ENCODE assay signal across 11 cellular contexts in the genomic region with DNA sequence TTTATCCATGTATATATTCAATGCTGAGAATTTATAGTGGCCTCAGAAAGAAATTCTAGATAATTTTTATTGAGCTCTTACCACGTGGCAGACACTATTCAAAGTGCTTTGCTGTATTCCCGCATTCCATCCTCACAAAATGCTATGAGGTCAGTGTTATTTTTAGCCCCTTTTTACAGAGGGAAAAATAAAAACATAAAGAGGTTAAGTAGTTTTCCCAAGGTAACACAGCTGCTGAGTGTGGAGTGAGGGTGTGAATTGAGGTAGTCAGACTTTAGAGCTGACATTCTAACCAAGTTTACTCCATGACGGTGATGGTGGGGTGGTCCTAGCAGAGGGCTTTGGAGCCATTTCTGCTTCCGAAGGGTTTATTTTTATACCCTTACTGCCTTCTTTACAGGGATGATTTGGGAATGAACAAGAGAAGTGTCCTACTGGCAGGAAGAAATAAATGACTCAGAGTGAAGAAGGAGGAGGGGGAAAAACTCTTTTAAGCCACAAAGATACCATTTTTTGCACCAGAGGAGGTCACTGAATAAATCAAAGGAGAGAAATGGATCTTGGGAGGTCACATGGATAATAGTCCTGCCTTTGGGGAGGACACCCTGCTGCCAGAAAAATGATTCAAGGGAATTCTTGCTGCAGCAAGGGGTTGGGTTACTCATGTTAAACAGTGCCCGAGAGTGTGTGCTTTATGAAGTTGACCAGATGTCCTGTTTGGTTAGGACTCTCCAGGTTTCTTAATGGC.
DNase-seq lines count a peak whose midpoint lies in the region; ATAC-seq, FAIRE-seq and TF ChIP-seq lines count a peak whose summit lies in the region.
"Had no signal": no experiment of that assay in that cellular context is flagged by ENCODE, and none has a peak within 500 bp of the region (broad histone marks: within the 10 kb centered on the region; RNA-seq: fewer than 3 reads in every experiment).

No MANE protein-coding gene starts in this region.

- DNase-seq in AG20443 (ENCODE audit: low spot score), result peak; percentile 73
- DNase-seq in HTR-8/SVneo (ENCODE audit: insufficient read length, low spot score), result peak; percentile 7
- DNase-seq in choroid plexus epithelial cell (ENCODE audit: low read depth), result peak; percentile 66
- DNase-seq in CD4-positive, alpha-beta memory T cell, result no peak
- DNase-seq in natural killer cell treated with Interleukin-12 subunit alpha and Interleukin-12 subunit beta and Interleukin-15 and Interleukin-18, amount 100 ng/mL, for 72 hours (ENCODE audit: low spot score), result no peak
- DNase-seq in stomach, result no peak
- DNase-seq: activated gamma-delta T cell, SIG-M5 had no signal

- peaks cover 0 to 3% (median 0%) of the 10 kb centered on the region in 8 donors for H3K9me3 Mint-ChIP-seq in CD4-positive, alpha-beta memory T cell
- H3K9me3 Mint-ChIP-seq in natural killer cell treated with Interleukin-12 subunit alpha and Interleukin-12 subunit beta and Interleukin-15 and Interleukin-18, amount 100 ng/mL, for 72 hours, result no peaks in the 10 kb centered on the region

- WGBS in stomach, 5 donors, result 56 to 74% (median 63%) methylated on average over 5 of the region's 5 CpGs

- ATAC-seq in HG03097 (IDR thresholded peaks at IDR 0.05; ENCODE audit: low FRiP score, unreplicated experiment), result no peak
- ATAC-seq in natural killer cell treated with Interleukin-12 subunit alpha and Interleukin-12 subunit beta and Interleukin-15 and Interleukin-18, amount 100 ng/mL, for 72 hours, result no peak

- no peak for TF ChIP-seq CTCF in choroid plexus epithelial cell (conservative IDR thresholded peaks at IDR 0.05; ENCODE audit: low read depth, low read length)
- no peak for TF ChIP-seq CTCF in stomach (IDR thresholded peaks at IDR 0.05)

- H3K36me3 ChIP-seq in neuron (ENCODE audit: insufficient read depth, low read length), result no peaks in the 10 kb centered on the region
- H3K36me3 ChIP-seq in CD4-positive, alpha-beta memory T cell (ENCODE audit: insufficient read depth, low read length), result no peaks in the 10 kb centered on the region
- no peaks in the 10 kb centered on the region for H3K36me3 ChIP-seq in stomach

- H3K4me3 Mint-ChIP-seq in CD4-positive, alpha-beta memory T cell, result no peak overlapping the region
- H3K4me3 Mint-ChIP-seq in natural killer cell treated with Interleukin-12 subunit alpha and Interleukin-12 subunit beta and Interleukin-15 and Interleukin-18, amount 100 ng/mL, for 72 hours, result no peak overlapping the region

- no peak overlapping the region for H3K27ac ChIP-seq in CD4-positive, alpha-beta memory T cell (ENCODE audit: low read depth, low read length)
- peak overlapping the region in 2 of 5 donors; percentile 27 to 54 for H3K27ac ChIP-seq in stomach

- no peaks in the 10 kb centered on the region for H3K9me3 ChIP-seq in neuron (ENCODE audit: low read length)
- no peaks in the 10 kb centered on the region for H3K9me3 ChIP-seq in CD4-positive, alpha-beta memory T cell (ENCODE audit: control insufficient read depth in 1 of 2, low read length in 2 of 2)
- H3K9me3 ChIP-seq in stomach, result no peaks in the 10 kb centered on the region

- peaks cover 3 to 8% of the 10 kb centered on the region in 2 donors for H3K27me3 Mint-ChIP-seq in CD4-positive, alpha-beta memory T cell
- H3K27me3 Mint-ChIP-seq in natural killer cell treated with Interleukin-12 subunit alpha and Interleukin-12 subunit beta and Interleukin-15 and Interleukin-18, amount 100 ng/mL, for 72 hours, result peaks cover 28 to 50% of the 10 kb centered on the region in 2 donors

- POLR2A ChIA-PET in CD4-positive, alpha-beta memory T cell (lab: Charles Lee; ENCODE audit: partially characterized antibody), result no interaction called here

- peak overlapping the region; percentile 48 for H2AFZ ChIP-seq in neuron (ENCODE audit: low read depth, low read length)

- intact Hi-C loops in CD4-positive, alpha-beta memory T cell (cut with micrococcal nuclease), result no loop called here
- intact Hi-C loops in stomach (cut with DNase I; ENCODE audit: low total_unique reads), result no loop called here

- no peaks in the 10 kb centered on the region for H3K36me3 Mint-ChIP-seq in CD4-positive, alpha-beta memory T cell
- no peaks in the 10 kb centered on the region for H3K36me3 Mint-ChIP-seq in natural killer cell treated with Interleukin-12 subunit alpha and Interleukin-12 subunit beta and Interleukin-15 and Interleukin-18, amount 100 ng/mL, for 72 hours

- no peak overlapping the region for H3K4me3 ChIP-seq in choroid plexus epithelial cell (ENCODE audit: low read depth, low read length)
- no peak overlapping the region for H3K4me3 ChIP-seq in neuron (ENCODE audit: low read length)
- H3K4me3 ChIP-seq in CD4-positive, alpha-beta memory T cell (ENCODE audit: low read length in 2 of 2), result no peak overlapping the region
- no peak overlapping the region for H3K4me3 ChIP-seq in stomach

- H3K27ac Mint-ChIP-seq in CD4-positive, alpha-beta memory T cell, result no peak overlapping the region
- H3K27ac Mint-ChIP-seq in natural killer cell treated with Interleukin-12 subunit alpha and Interleukin-12 subunit beta and Interleukin-15 and Interleukin-18, amount 100 ng/mL, for 72 hours, result no peak overlapping the region

- no peaks in the 10 kb centered on the region for H3K4me1 Mint-ChIP-seq in CD4-positive, alpha-beta memory T cell
- H3K4me1 Mint-ChIP-seq in natural killer cell treated with Interleukin-12 subunit alpha and Interleukin-12 subunit beta and Interleukin-15 and Interleukin-18, amount 100 ng/mL, for 72 hours (ENCODE audit: low read depth in 2 of 2), result no peaks in the 10 kb centered on the region

- CTCF ChIA-PET in CD4-positive, alpha-beta memory T cell (lab: Charles Lee; ENCODE audit: partially characterized antibody), result no interaction called here

- no peak for TF ChIP-seq EP300 in stomach (IDR thresholded peaks at IDR 0.05)

- H3K4me1 ChIP-seq in neuron (ENCODE audit: insufficient read depth, low read length), result peaks cover 22% of the 10 kb centered on the region
- no peaks in the 10 kb centered on the region for H3K4me1 ChIP-seq in CD4-positive, alpha-beta memory T cell (ENCODE audit: insufficient read depth, low read length)
- peaks cover 0 to 45% (median 14%) of the 10 kb centered on the region in 4 donors for H3K4me1 ChIP-seq in stomach

- TF ChIP-seq POLR2A in stomach (IDR thresholded peaks at IDR 0.05), result no peak

- H3K27me3 ChIP-seq in neuron (ENCODE audit: insufficient read depth, low read length) (no peaks in the 10 kb centered on the region), stomach (no peaks in the 10 kb centered on the region)
- H3K27me3 ChIP-seq in CD4-positive, alpha-beta memory T cell (ENCODE audit: insufficient read depth, low read length), result no peaks in the 10 kb centered on the region

- FAIRE-seq in HTR-8/SVneo (lab: Jason Lieb, UNC), result no peak
- FAIRE-seq: D721Med had no signal

Comparison
In these comparisons a context has a peak if more than half of its experiments do, and no peak if none do; other contexts are left out.
1. DNase-seq: peak in AG20443 (single experiment), HTR-8/SVneo (single experiment) and choroid plexus epithelial cell (single experiment); none in CD4-positive, alpha-beta memory T cell (0 of 5), natural killer cell treated with Interleukin-12 subunit alpha and Interleukin-12 subunit beta and Interleukin-15 and Interleukin-18, amount 100 ng/mL, for 72 hours (single experiment) and stomach (single experiment).